Comparison of ENCODE assay signal across 1 cellular context in the genomic region with DNA sequence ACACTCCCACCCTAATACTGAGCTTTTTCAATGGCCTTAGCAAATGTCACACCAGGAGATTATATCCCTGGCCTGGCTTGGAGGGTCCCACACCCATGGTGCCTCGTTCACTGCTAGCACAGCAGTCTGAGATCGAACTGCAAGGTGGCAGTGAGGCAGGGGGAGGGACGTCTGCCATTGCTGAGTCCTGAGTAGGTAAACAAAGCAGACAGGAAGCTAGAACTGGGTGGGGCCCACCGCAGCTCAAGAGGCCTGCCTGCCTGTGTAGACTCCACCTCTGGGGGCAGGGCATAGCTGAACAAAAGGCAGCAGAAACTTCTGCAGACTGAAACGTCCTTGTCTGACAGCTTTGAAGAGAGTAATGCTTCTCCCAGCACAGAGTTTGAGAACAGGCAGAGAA.
TF ChIP-seq lines count a peak whose summit lies in the region.

No MANE protein-coding gene starts in this region.

TF ChIP-seq in HepG2, 621 proteins besides CTCF, POLR2A, EP300 and RAD21 (continues in another document):
- TF ChIP-seq NFATC3 (CRISPR knock-in tag; IDR thresholded peaks at IDR 0.05) = no peak
- TF ChIP-seq HCFC1 (IDR thresholded peaks at IDR 0.05; ENCODE audit: low read depth, low read length) = no peak
- no peak for TF ChIP-seq GABPA (IDR thresholded peaks at IDR 0.05; ENCODE audit: low read depth, low read length)
- TF ChIP-seq GABPA (CRISPR knock-in tag; IDR thresholded peaks at IDR 0.05; ENCODE audit: low read depth) = peak; percentile 49; the same call in 1 of the 2 replicates
- TF ChIP-seq, protein P1, sequence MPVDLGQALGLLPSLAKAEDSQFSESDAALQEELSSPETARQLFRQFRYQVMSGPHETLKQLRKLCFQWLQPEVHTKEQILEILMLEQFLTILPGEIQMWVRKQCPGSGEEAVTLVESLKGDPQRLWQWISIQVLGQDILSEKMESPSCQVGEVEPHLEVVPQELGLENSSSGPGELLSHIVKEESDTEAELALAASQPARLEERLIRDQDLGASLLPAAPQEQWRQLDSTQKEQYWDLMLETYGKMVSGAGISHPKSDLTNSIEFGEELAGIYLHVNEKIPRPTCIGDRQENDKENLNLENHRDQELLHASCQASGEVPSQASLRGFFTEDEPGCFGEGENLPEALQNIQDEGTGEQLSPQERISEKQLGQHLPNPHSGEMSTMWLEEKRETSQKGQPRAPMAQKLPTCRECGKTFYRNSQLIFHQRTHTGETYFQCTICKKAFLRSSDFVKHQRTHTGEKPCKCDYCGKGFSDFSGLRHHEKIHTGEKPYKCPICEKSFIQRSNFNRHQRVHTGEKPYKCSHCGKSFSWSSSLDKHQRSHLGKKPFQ (CRISPR knock-in tag; IDR thresholded peaks at IDR 0.05; ENCODE audit: insufficient replicate concordance) = no peak
- 0 out of 2 replicates have a peak, but pooled peaks have one; percentile 23 for TF ChIP-seq SP5 (CRISPR knock-in tag; IDR thresholded peaks at IDR 0.05; ENCODE audit: borderline replicate concordance, low read depth)
- TF ChIP-seq, protein P2, sequence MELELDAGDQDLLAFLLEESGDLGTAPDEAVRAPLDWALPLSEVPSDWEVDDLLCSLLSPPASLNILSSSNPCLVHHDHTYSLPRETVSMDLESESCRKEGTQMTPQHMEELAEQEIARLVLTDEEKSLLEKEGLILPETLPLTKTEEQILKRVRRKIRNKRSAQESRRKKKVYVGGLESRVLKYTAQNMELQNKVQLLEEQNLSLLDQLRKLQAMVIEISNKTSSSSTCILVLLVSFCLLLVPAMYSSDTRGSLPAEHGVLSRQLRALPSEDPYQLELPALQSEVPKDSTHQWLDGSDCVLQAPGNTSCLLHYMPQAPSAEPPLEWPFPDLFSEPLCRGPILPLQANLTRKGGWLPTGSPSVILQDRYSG (CRISPR knock-in tag; IDR thresholded peaks at IDR 0.05) = no peak
- TF ChIP-seq, protein P3, sequence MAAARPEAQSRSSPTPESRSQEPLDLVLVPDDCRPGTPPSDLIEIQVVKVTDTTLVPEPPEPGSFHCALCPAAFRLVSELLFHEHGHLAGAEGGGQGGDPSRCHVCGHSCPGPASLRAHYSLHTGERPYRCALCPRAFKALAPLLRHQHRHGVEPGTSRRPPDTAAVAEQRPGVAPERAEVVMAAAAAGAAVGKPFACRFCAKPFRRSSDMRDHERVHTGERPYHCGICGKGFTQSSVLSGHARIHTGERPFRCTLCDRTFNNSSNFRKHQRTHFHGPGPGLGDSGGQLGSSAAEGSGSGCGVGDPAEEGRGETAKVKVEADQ (CRISPR knock-in tag; IDR thresholded peaks at IDR 0.05; ENCODE audit: borderline replicate concordance) = no peak
- TF ChIP-seq, protein P4, sequence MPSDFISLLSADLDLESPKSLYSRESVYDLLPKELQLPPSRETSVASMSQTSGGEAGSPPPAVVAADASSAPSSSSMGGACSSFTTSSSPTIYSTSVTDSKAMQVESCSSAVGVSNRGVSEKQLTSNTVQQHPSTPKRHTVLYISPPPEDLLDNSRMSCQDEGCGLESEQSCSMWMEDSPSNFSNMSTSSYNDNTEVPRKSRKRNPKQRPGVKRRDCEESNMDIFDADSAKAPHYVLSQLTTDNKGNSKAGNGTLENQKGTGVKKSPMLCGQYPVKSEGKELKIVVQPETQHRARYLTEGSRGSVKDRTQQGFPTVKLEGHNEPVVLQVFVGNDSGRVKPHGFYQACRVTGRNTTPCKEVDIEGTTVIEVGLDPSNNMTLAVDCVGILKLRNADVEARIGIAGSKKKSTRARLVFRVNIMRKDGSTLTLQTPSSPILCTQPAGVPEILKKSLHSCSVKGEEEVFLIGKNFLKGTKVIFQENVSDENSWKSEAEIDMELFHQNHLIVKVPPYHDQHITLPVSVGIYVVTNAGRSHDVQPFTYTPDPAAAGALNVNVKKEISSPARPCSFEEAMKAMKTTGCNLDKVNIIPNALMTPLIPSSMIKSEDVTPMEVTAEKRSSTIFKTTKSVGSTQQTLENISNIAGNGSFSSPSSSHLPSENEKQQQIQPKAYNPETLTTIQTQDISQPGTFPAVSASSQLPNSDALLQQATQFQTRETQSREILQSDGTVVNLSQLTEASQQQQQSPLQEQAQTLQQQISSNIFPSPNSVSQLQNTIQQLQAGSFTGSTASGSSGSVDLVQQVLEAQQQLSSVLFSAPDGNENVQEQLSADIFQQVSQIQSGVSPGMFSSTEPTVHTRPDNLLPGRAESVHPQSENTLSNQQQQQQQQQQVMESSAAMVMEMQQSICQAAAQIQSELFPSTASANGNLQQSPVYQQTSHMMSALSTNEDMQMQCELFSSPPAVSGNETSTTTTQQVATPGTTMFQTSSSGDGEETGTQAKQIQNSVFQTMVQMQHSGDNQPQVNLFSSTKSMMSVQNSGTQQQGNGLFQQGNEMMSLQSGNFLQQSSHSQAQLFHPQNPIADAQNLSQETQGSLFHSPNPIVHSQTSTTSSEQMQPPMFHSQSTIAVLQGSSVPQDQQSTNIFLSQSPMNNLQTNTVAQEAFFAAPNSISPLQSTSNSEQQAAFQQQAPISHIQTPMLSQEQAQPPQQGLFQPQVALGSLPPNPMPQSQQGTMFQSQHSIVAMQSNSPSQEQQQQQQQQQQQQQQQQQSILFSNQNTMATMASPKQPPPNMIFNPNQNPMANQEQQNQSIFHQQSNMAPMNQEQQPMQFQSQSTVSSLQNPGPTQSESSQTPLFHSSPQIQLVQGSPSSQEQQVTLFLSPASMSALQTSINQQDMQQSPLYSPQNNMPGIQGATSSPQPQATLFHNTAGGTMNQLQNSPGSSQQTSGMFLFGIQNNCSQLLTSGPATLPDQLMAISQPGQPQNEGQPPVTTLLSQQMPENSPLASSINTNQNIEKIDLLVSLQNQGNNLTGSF (CRISPR knock-in tag; IDR thresholded peaks at IDR 0.05) = no peak
- no peak for TF ChIP-seq FOXA1 (IDR thresholded peaks at IDR 0.05)
- TF ChIP-seq FOXA1 (CRISPR knock-in tag; IDR thresholded peaks at IDR 0.05) = peak; percentile 65
- TF ChIP-seq, protein P5, sequence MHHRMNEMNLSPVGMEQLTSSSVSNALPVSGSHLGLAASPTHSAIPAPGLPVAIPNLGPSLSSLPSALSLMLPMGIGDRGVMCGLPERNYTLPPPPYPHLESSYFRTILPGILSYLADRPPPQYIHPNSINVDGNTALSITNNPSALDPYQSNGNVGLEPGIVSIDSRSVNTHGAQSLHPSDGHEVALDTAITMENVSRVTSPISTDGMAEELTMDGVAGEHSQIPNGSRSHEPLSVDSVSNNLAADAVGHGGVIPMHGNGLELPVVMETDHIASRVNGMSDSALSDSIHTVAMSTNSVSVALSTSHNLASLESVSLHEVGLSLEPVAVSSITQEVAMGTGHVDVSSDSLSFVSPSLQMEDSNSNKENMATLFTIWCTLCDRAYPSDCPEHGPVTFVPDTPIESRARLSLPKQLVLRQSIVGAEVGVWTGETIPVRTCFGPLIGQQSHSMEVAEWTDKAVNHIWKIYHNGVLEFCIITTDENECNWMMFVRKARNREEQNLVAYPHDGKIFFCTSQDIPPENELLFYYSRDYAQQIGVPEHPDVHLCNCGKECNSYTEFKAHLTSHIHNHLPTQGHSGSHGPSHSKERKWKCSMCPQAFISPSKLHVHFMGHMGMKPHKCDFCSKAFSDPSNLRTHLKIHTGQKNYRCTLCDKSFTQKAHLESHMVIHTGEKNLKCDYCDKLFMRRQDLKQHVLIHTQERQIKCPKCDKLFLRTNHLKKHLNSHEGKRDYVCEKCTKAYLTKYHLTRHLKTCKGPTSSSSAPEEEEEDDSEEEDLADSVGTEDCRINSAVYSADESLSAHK (CRISPR knock-in tag; IDR thresholded peaks at IDR 0.05; ENCODE audit: borderline replicate concordance) = no peak
- TF ChIP-seq AGO2 (optimal IDR thresholded peaks at IDR 0.05; ENCODE audit: low read depth, low read length) = no peak
- TF ChIP-seq, protein P6, sequence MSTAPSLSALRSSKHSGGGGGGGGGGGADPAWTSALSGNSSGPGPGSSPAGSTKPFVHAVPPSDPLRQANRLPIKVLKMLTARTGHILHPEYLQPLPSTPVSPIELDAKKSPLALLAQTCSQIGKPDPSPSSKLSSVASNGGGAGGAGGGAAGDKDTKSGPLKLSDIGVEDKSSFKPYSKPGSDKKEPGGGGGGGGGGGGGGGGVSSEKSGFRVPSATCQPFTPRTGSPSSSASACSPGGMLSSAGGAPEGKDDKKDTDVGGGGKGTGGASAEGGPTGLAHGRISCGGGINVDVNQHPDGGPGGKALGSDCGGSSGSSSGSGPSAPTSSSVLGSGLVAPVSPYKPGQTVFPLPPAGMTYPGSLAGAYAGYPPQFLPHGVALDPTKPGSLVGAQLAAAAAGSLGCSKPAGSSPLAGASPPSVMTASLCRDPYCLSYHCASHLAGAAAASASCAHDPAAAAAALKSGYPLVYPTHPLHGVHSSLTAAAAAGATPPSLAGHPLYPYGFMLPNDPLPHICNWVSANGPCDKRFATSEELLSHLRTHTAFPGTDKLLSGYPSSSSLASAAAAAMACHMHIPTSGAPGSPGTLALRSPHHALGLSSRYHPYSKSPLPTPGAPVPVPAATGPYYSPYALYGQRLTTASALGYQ (CRISPR knock-in tag; IDR thresholded peaks at IDR 0.05) = no peak
- TF ChIP-seq, protein P7, sequence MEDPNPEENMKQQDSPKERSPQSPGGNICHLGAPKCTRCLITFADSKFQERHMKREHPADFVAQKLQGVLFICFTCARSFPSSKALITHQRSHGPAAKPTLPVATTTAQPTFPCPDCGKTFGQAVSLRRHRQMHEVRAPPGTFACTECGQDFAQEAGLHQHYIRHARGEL (CRISPR knock-in tag; IDR thresholded peaks at IDR 0.05) = no peak
- TF ChIP-seq NR2C2 (CRISPR knock-in tag; IDR thresholded peaks at IDR 0.05; ENCODE audit: borderline replicate concordance) = no peak
- no peak for TF ChIP-seq CEBPG (CRISPR knock-in tag; IDR thresholded peaks at IDR 0.05)
- TF ChIP-seq, protein P8, sequence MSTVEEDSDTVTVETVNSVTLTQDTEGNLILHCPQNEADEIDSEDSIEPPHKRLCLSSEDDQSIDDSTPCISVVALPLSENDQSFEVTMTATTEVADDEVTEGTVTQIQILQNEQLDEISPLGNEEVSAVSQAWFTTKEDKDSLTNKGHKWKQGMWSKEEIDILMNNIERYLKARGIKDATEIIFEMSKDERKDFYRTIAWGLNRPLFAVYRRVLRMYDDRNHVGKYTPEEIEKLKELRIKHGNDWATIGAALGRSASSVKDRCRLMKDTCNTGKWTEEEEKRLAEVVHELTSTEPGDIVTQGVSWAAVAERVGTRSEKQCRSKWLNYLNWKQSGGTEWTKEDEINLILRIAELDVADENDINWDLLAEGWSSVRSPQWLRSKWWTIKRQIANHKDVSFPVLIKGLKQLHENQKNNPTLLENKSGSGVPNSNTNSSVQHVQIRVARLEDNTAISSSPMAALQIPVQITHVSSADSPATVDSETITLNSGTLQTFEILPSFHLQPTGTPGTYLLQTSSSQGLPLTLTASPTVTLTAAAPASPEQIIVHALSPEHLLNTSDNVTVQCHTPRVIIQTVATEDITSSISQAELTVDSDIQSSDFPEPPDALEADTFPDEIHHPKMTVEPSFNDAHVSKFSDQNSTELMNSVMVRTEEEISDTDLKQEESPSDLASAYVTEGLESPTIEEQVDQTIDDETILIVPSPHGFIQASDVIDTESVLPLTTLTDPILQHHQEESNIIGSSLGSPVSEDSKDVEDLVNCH (CRISPR knock-in tag; IDR thresholded peaks at IDR 0.05) = no peak
- TF ChIP-seq PCBP1 (IDR thresholded peaks at IDR 0.05; ENCODE audit: borderline replicate concordance, low read depth, low read length) = no peak
- peak; percentile 67; the same call in 1 of the 2 replicates for TF ChIP-seq ZSCAN29 (CRISPR knock-in tag; conservative IDR thresholded peaks at IDR 0.05)
- TF ChIP-seq, protein P9, sequence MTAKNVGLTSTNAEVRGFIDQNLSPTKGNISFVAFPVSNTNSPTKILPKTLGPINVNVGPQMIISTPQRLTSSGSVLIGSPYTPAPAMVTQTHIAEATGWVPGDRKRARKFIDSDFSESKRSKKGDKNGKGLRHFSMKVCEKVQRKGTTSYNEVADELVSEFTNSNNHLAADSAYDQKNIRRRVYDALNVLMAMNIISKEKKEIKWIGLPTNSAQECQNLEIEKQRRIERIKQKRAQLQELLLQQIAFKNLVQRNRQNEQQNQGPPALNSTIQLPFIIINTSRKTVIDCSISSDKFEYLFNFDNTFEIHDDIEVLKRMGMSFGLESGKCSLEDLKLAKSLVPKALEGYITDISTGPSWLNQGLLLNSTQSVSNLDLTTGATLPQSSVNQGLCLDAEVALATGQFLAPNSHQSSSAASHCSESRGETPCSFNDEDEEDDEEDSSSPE (CRISPR knock-in tag; IDR thresholded peaks at IDR 0.05) = no peak
- TF ChIP-seq, protein P10, sequence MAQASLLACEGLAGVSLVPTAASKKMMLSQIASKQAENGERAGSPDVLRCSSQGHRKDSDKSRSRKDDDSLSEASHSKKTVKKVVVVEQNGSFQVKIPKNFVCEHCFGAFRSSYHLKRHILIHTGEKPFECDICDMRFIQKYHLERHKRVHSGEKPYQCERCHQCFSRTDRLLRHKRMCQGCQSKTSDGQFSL (CRISPR knock-in tag; IDR thresholded peaks at IDR 0.05) = no peak
- peak; percentile 50 for TF ChIP-seq FOXA3 (CRISPR knock-in tag; IDR thresholded peaks at IDR 0.05)
- TF ChIP-seq ZSCAN22 (CRISPR knock-in tag; IDR thresholded peaks at IDR 0.05) = no peak
- TF ChIP-seq ZC3H4 (CRISPR knock-in tag; IDR thresholded peaks at IDR 0.05; ENCODE audit: borderline replicate concordance) = no peak
- TF ChIP-seq, protein P11, sequence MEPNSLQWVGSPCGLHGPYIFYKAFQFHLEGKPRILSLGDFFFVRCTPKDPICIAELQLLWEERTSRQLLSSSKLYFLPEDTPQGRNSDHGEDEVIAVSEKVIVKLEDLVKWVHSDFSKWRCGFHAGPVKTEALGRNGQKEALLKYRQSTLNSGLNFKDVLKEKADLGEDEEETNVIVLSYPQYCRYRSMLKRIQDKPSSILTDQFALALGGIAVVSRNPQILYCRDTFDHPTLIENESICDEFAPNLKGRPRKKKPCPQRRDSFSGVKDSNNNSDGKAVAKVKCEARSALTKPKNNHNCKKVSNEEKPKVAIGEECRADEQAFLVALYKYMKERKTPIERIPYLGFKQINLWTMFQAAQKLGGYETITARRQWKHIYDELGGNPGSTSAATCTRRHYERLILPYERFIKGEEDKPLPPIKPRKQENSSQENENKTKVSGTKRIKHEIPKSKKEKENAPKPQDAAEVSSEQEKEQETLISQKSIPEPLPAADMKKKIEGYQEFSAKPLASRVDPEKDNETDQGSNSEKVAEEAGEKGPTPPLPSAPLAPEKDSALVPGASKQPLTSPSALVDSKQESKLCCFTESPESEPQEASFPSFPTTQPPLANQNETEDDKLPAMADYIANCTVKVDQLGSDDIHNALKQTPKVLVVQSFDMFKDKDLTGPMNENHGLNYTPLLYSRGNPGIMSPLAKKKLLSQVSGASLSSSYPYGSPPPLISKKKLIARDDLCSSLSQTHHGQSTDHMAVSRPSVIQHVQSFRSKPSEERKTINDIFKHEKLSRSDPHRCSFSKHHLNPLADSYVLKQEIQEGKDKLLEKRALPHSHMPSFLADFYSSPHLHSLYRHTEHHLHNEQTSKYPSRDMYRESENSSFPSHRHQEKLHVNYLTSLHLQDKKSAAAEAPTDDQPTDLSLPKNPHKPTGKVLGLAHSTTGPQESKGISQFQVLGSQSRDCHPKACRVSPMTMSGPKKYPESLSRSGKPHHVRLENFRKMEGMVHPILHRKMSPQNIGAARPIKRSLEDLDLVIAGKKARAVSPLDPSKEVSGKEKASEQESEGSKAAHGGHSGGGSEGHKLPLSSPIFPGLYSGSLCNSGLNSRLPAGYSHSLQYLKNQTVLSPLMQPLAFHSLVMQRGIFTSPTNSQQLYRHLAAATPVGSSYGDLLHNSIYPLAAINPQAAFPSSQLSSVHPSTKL (CRISPR knock-in tag; IDR thresholded peaks at IDR 0.05) = 0 out of 2 replicates have a peak, but pooled peaks have one; percentile 19
- TF ChIP-seq ZMYM4 (CRISPR knock-in tag; IDR thresholded peaks at IDR 0.05) = 0 out of 2 replicates have a peak, but pooled peaks have one; percentile 26
- no peak for TF ChIP-seq ESRRA (CRISPR knock-in tag; IDR thresholded peaks at IDR 0.05; ENCODE audit: low read depth)
- no peak for TF ChIP-seq ARHGAP35 (CRISPR knock-in tag; IDR thresholded peaks at IDR 0.05; ENCODE audit: borderline replicate concordance)
